9 cellular contexts compared by ENCODE assay signal in the genomic region with DNA sequence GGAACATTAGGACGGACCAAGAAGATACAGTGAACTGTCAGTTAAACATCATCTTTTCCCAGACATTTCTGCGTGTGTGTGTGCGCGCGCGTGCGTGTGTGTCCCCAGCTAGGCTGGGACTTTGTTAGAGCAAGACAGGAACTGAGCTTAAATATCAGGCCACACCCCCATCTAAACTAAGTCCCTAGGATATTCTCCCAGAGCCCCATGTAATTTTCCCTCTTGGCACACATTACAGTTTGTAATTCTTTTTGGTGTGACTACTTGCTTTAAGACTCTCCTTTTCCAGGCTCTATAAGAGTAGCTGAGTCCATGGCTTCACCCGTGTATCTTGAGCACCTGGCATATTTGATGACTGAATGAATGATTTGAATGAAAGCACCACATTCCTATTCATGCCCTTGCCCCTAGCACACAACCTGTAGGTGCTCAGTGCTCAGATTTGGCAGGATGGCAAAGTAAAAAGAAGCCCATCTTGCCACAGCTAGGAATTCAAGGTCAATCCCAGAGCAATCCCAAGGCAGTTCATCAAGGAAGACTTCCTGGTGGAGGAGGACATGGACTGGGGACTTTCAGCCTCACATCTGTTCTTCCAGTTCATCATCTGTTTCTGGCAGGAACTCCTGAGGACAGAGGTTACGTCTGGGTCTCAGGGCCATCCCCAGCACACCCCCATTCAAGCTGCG.
DNase-seq lines count a peak whose midpoint lies in the region; ATAC-seq and TF ChIP-seq lines count a peak whose summit lies in the region.
"Had no signal": no experiment of that assay in that cellular context is flagged by ENCODE, and none has a peak within 500 bp of the region (broad histone marks: within the 10 kb centered on the region; RNA-seq: fewer than 3 reads in every experiment).

No MANE protein-coding gene starts in this region.

- H3K4me3 Mint-ChIP-seq in endodermal cell: no peak overlapping the region
- H3K4me3 Mint-ChIP-seq in nephron: no peak overlapping the region
- H3K4me3 Mint-ChIP-seq in CD8-positive, alpha-beta T cell: no peak overlapping the region

- H3K4me3 ChIP-seq in PC-3 (ENCODE audit: low read length) (no peak overlapping the region), endodermal cell (ENCODE audit: low read length) (no peak overlapping the region)
- no peak overlapping the region for H3K4me3 ChIP-seq in CD8-positive, alpha-beta T cell (ENCODE audit: low read depth, low read length)
- H3K4me3 ChIP-seq: tibial nerve had no signal

- H3K27ac Mint-ChIP-seq in endodermal cell (peak overlapping the region; percentile 42), nephron (peak overlapping the region in 2 of 3 experiments; percentile 61 to 72)
- no peak overlapping the region for H3K27ac Mint-ChIP-seq in CD8-positive, alpha-beta T cell

- H3K36me3 ChIP-seq in PC-3 (ENCODE audit: low read depth, low read length): no peaks in the 10 kb centered on the region
- no peaks in the 10 kb centered on the region for H3K36me3 ChIP-seq in endodermal cell (ENCODE audit: control insufficient read depth, insufficient read depth, low read length)
- H3K36me3 ChIP-seq in CD8-positive, alpha-beta T cell (ENCODE audit: insufficient read depth, low read length): no peaks in the 10 kb centered on the region
- H3K36me3 ChIP-seq: tibial nerve had no signal

- ATAC-seq in PC-3: no peak
- ATAC-seq in CD8-positive, alpha-beta T cell: no peak

- BruUV-seq in PC-3 (replicated peaks; lab: Mats Ljungman, UMichigan): TSS peak; percentile 69

- intact Hi-C loops in PC-3 (cut with micrococcal nuclease): loop anchor here (2.0 to 5.0 kb wide), 2 partner anchors 15 to 86 kb away; no protein-coding TSS in a partner anchor
- intact Hi-C loops in CD8-positive, alpha-beta T cell (cut with DNase I, micrococcal nuclease): no loop called here

- H3K27me3 ChIP-seq in PC-3 (ENCODE audit: low read length): no peaks in the 10 kb centered on the region
- H3K27me3 ChIP-seq in endodermal cell (ENCODE audit: control insufficient read depth, insufficient read depth, low read length, poor library complexity, severe bottlenecking): no peaks in the 10 kb centered on the region
- no peaks in the 10 kb centered on the region for H3K27me3 ChIP-seq in CD8-positive, alpha-beta T cell (ENCODE audit: insufficient read depth, low read length)
- H3K27me3 ChIP-seq: tibial nerve had no signal

- peaks cover 64% of the 10 kb centered on the region for H3K4me1 ChIP-seq in PC-3 (ENCODE audit: insufficient read depth, low read length)
- peaks cover 12% of the 10 kb centered on the region for H3K4me1 ChIP-seq in endodermal cell (ENCODE audit: control insufficient read depth, insufficient read depth, low read length)
- no peaks in the 10 kb centered on the region for H3K4me1 ChIP-seq in CD8-positive, alpha-beta T cell (ENCODE audit: insufficient read depth, low read length)

- 88 to 93% methylated on average over 2 to 10 of the region's 10 CpGs for WGBS in endodermal cell (ENCODE audit: insufficient coverage in 1 of 2, insufficient read length in 1 of 2), 2 experiments

- TF ChIP-seq CTCF in 22Rv1 (IDR thresholded peaks at IDR 0.05) (no peak), PC-3 (conservative IDR thresholded peaks at IDR 0.05; ENCODE audit: low read depth, low read length) (no peak), endodermal cell (conservative IDR thresholded peaks at IDR 0.05) (no peak), nephron (IDR thresholded peaks at IDR 0.05; ENCODE audit: unreplicated experiment in 3 of 3) (no peak)
- no peak for TF ChIP-seq CTCF in CD8-positive, alpha-beta T cell (IDR thresholded peaks at IDR 0.05)

- CTCF ChIA-PET in PC-3 (lab: Charles Lee): interaction anchor here (0.5 to 1.2 kb wide), 4 partner anchors 17 to 1828 kb away, joined by 3 to 9 read pairs (median 6); no protein-coding TSS in a partner anchor
- CTCF ChIA-PET in CD8-positive, alpha-beta T cell (lab: Charles Lee): interaction anchor here (1.5 to 2.0 kb wide), 2 partner anchors 17 to 64 kb away, joined by 3 to 8 read pairs; no protein-coding TSS in a partner anchor

- no peaks in the 10 kb centered on the region for H3K36me3 Mint-ChIP-seq in endodermal cell (ENCODE audit: low read depth)
- H3K36me3 Mint-ChIP-seq in nephron (ENCODE audit: low read depth): no peaks in the 10 kb centered on the region
- H3K36me3 Mint-ChIP-seq in CD8-positive, alpha-beta T cell: no peaks in the 10 kb centered on the region

- H3K9me3 ChIP-seq in PC-3 (ENCODE audit: low read length) (no peaks in the 10 kb centered on the region), endodermal cell (ENCODE audit: control insufficient read depth, low read length) (peaks cover 8% of the 10 kb centered on the region)
- H3K9me3 ChIP-seq in CD8-positive, alpha-beta T cell (ENCODE audit: low read length): no peaks in the 10 kb centered on the region

- H3K4me1 Mint-ChIP-seq in endodermal cell (peaks cover 25% of the 10 kb centered on the region), nephron (peaks cover 36% of the 10 kb centered on the region)
- H3K4me1 Mint-ChIP-seq in CD8-positive, alpha-beta T cell (ENCODE audit: low read depth): no peaks in the 10 kb centered on the region

- H3K9ac ChIP-seq in PC-3 (ENCODE audit: low read length): peak overlapping the region; percentile 72
- H3K9ac ChIP-seq in endodermal cell (ENCODE audit: extremely low read depth, low read length, poor library complexity, severe bottlenecking): no peak overlapping the region

- DNase-seq in PC-3: peak; percentile 39
- no peak for DNase-seq in endodermal cell
- DNase-seq in CD8-positive, alpha-beta T cell: no peak
- no peak for DNase-seq in epidermal melanocyte (ENCODE audit: insufficient read length, low spot score)
- no peak for DNase-seq in foreskin melanocyte
- DNase-seq in inferior parietal cortex (ENCODE audit: extremely low spot score): no peak

- no peaks in the 10 kb centered on the region for H4K20me1 ChIP-seq in PC-3 (ENCODE audit: low read length)

- no peaks in the 10 kb centered on the region for H3F3A ChIP-seq in PC-3 (ENCODE audit: low read length, unreplicated experiment)

- H3K4me2 ChIP-seq in PC-3 (ENCODE audit: low read length): peak overlapping the region; percentile 52

- no peak overlapping the region for H2AFZ ChIP-seq in PC-3 (ENCODE audit: low read length)

- H3K27ac ChIP-seq in 22Rv1: peak overlapping the region; percentile 69
- peak overlapping the region; percentile 97 for H3K27ac ChIP-seq in PC-3 (ENCODE audit: low read length)
- H3K27ac ChIP-seq in endodermal cell (ENCODE audit: low read depth, low read length): no peak overlapping the region
- H3K27ac ChIP-seq in CD8-positive, alpha-beta T cell (ENCODE audit: low read depth, low read length): no peak overlapping the region

- no peaks in the 10 kb centered on the region for H3K9me2 ChIP-seq in PC-3 (replicated peaks; ENCODE audit: low read length)

- H3K27me3 Mint-ChIP-seq in endodermal cell (ENCODE audit: insufficient read depth) (peaks cover 1% of the 10 kb centered on the region), nephron (ENCODE audit: low read depth) (peaks cover 3% of the 10 kb centered on the region)
- H3K27me3 Mint-ChIP-seq in CD8-positive, alpha-beta T cell (ENCODE audit: low read depth): peaks cover 12% of the 10 kb centered on the region

- POLR2A ChIA-PET in PC-3 (lab: Charles Lee; ENCODE audit: unreplicated experiment): interaction anchor here (1.0 kb wide), 1 partner anchor 15 kb away, joined by 6 read pairs; no protein-coding TSS in a partner anchor
- POLR2A ChIA-PET in CD8-positive, alpha-beta T cell (lab: Charles Lee): no interaction called here

- H3K9me3 Mint-ChIP-seq in endodermal cell (peaks cover 11% of the 10 kb centered on the region), nephron (no peaks in the 10 kb centered on the region)
- H3K9me3 Mint-ChIP-seq in CD8-positive, alpha-beta T cell: no peaks in the 10 kb centered on the region

- H3K79me2 ChIP-seq in PC-3 (ENCODE audit: low read length): no peaks in the 10 kb centered on the region

Comparison
In these comparisons a context has a peak if more than half of its experiments do, and no peak if none do; other contexts are left out.
1. H3K27ac ChIP-seq: peak in 22Rv1 (single experiment) and PC-3 (single experiment); none in endodermal cell (single experiment) and CD8-positive, alpha-beta T cell (single experiment).